ENCODE assay signal across 8 cellular contexts in the genomic region with DNA sequence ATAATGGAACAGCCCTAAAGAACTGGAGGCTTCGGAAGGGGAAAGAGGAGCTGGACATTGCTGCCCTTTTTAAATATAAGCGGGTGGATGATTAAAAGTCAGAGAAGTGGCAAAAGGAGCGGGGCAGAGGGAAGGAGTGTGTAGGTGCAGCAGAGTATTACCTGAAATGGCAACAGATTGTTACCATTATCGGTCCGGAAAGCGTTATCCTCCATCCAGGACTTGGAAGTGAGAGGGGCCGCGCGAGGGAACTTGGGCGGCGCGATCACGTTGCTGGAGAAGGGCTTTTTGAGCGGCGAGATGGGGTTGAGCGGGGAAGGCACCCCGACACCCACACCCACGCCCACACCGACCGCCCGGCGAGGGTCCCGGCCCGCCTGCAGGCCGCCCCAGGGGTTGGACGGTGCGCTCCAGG. TPM values are rescaled to one million over a fixed set of nuclear protein-coding genes. Genes with fewer than 3 reads are reported as not detected.
A peak's percentile ranks its signal among the peaks of the same experiment; 100 is the strongest.
DNase-seq lines count a peak whose midpoint lies in the region.

No MANE protein-coding gene starts in this region.

- H3K4me3 ChIP-seq in HAP-1, result peak overlapping the region; percentile 51; the same call in 1 of the 2 replicates
- peak overlapping the region; percentile 60 for H3K4me3 ChIP-seq in iPS-11a (ENCODE audit: low read depth, low read length)
- peak overlapping the region; percentile 53 to 75 (median 70) for H3K4me3 ChIP-seq in skin epidermis

- no peaks in the 10 kb centered on the region for H3K36me3 ChIP-seq in HAP-1 (replicated peaks)

- DNase-seq in HAP-1 (ENCODE audit: low spot score in 2 of 2) (no peak), G401 (ENCODE audit: low spot score) (no peak), RPMI8226 (no peak), hepatic stellate cell (ENCODE audit: low spot score) (no peak), NCI-H2081 (lab: John Stamatoyannopoulos, UW) (no peak)
- no peak for DNase-seq in activated T-helper 1 cell treated with anti-CD3 and anti-CD28 coated beads, Interleukin-12 subunit alpha, Interleukin-12 subunit beta, Interleukin-2, Interleukin-4 antibody, amounts not matched to agents 30 ng/mL and 10 ng/mL and 1 ng/mL, durations not matched to agents 14 hours and 24 hours and 36 hours (ENCODE audit: low spot score)

- in situ Hi-C loops in HAP-1 (cut with MboI; ENCODE audit: low sequenced_read_pairs), result no loop called here
- in situ Hi-C loops in G401 (cut with HindIII; ENCODE audit: low sequenced_read_pairs), result no loop called here

- intact Hi-C loops in activated T-helper 1 cell treated with anti-CD3 and anti-CD28 coated beads, Interleukin-12 subunit alpha, Interleukin-12 subunit beta, Interleukin-2, Interleukin-4 antibody, amounts not matched to agents 30 ng/mL and 10 ng/mL and 1 ng/mL, durations not matched to agents 14 hours and 24 hours and 36 hours (cut with micrococcal nuclease), result no loop called here

- H3K27ac ChIP-seq in skin epidermis, result peak overlapping the region in 18 of 21 experiments; percentile 20 to 84 (median 76)

- H3K27me3 Mint-ChIP-seq in activated T-helper 1 cell treated with anti-CD3 and anti-CD28 coated beads, Interleukin-12 subunit alpha, Interleukin-12 subunit beta, Interleukin-2, Interleukin-4 antibody, amounts not matched to agents 30 ng/mL and 10 ng/mL and 1 ng/mL, durations not matched to agents 14 hours and 24 hours and 36 hours (ENCODE audit: insufficient read depth), result peaks cover 14% of the 10 kb centered on the region

- peaks cover 17% of the 10 kb centered on the region for H3K36me3 Mint-ChIP-seq in activated T-helper 1 cell treated with anti-CD3 and anti-CD28 coated beads, Interleukin-12 subunit alpha, Interleukin-12 subunit beta, Interleukin-2, Interleukin-4 antibody, amounts not matched to agents 30 ng/mL and 10 ng/mL and 1 ng/mL, durations not matched to agents 14 hours and 24 hours and 36 hours (ENCODE audit: low read depth)

- H3K4me1 Mint-ChIP-seq in activated T-helper 1 cell treated with anti-CD3 and anti-CD28 coated beads, Interleukin-12 subunit alpha, Interleukin-12 subunit beta, Interleukin-2, Interleukin-4 antibody, amounts not matched to agents 30 ng/mL and 10 ng/mL and 1 ng/mL, durations not matched to agents 14 hours and 24 hours and 36 hours (ENCODE audit: low read depth), result peaks cover 32% of the 10 kb centered on the region

- no peaks in the 10 kb centered on the region for H3K27me3 ChIP-seq in HAP-1 (ENCODE audit: low read depth)

- no peak overlapping the region for H3K27ac Mint-ChIP-seq in activated T-helper 1 cell treated with anti-CD3 and anti-CD28 coated beads, Interleukin-12 subunit alpha, Interleukin-12 subunit beta, Interleukin-2, Interleukin-4 antibody, amounts not matched to agents 30 ng/mL and 10 ng/mL and 1 ng/mL, durations not matched to agents 14 hours and 24 hours and 36 hours

- no peaks in the 10 kb centered on the region for H3K9me3 Mint-ChIP-seq in activated T-helper 1 cell treated with anti-CD3 and anti-CD28 coated beads, Interleukin-12 subunit alpha, Interleukin-12 subunit beta, Interleukin-2, Interleukin-4 antibody, amounts not matched to agents 30 ng/mL and 10 ng/mL and 1 ng/mL, durations not matched to agents 14 hours and 24 hours and 36 hours

- H3K4me1 ChIP-seq in HAP-1, result peaks cover 14% of the 10 kb centered on the region

- H3K4me3 Mint-ChIP-seq in activated T-helper 1 cell treated with anti-CD3 and anti-CD28 coated beads, Interleukin-12 subunit alpha, Interleukin-12 subunit beta, Interleukin-2, Interleukin-4 antibody, amounts not matched to agents 30 ng/mL and 10 ng/mL and 1 ng/mL, durations not matched to agents 14 hours and 24 hours and 36 hours, result peak overlapping the region; percentile 85

- H3K9me3 ChIP-seq in HAP-1, result no peaks in the 10 kb centered on the region

RNA-seq across cellular contexts. Expression of a gene that starts 51.7 kb away (rescaled TPM):
- total RNA-seq in activated T-helper 1 cell treated with anti-CD3 and anti-CD28 coated beads, Interleukin-12 subunit alpha, Interleukin-12 subunit beta, Interleukin-2, Interleukin-4 antibody, amounts not matched to agents 30 ng/mL and 10 ng/mL and 1 ng/mL, durations not matched to agents 14 hours and 24 hours and 36 hours, result 2.5 and 2.7 TPM in 2 replicates
- 1.1 and 2.0 TPM in 2 replicates for total RNA-seq in G401 (2014; rRNA removed; shearing (Covaris generic))

RNA-seq across cellular contexts. Expression of a gene that starts 51.8 kb away (rescaled TPM):
- total RNA-seq in activated T-helper 1 cell treated with anti-CD3 and anti-CD28 coated beads, Interleukin-12 subunit alpha, Interleukin-12 subunit beta, Interleukin-2, Interleukin-4 antibody, amounts not matched to agents 30 ng/mL and 10 ng/mL and 1 ng/mL, durations not matched to agents 14 hours and 24 hours and 36 hours, result 22.5 and 23.9 TPM in 2 replicates
- 35.1 and 45.1 TPM in 2 replicates for total RNA-seq in G401 (2014; rRNA removed; shearing (Covaris generic))
